9 cellular contexts compared by ENCODE assay signal in genomic region chr16:67447508-67448076, GRCh38. TPM values are rescaled to one million over a fixed set of nuclear protein-coding genes. Genes with fewer than 3 reads are reported as not detected.
A peak's percentile ranks its signal among the peaks of the same experiment; 100 is the strongest.
DNase-seq lines count a peak whose midpoint lies in the region; TF ChIP-seq lines count a peak whose summit lies in the region.
"Had no signal": no experiment of that assay in that cellular context is flagged by ENCODE, and none has a peak within 500 bp of the region (broad histone marks: within the 10 kb centered on the region; RNA-seq: fewer than 3 reads in every experiment).

No MANE protein-coding gene starts in this region.

- no peak overlapping the region for H3K4me3 ChIP-seq in GM06990 (replicated peaks; ENCODE audit: low read depth, low read length)
- H3K4me3 ChIP-seq in endodermal cell (ENCODE audit: low read length) = no peak overlapping the region
- H3K4me3 ChIP-seq in ovary = no peak overlapping the region
- H3K4me3 ChIP-seq in coronary artery = no peak overlapping the region

- TF ChIP-seq CTCF in GM06990 (IDR thresholded peaks at IDR 0.05; ENCODE audit: insufficient read depth, low read length, poor library complexity, severe bottlenecking) (peak; percentile 69), LNCAP (IDR thresholded peaks at IDR 0.05) (peak; percentile 41; the same call in 1 of the 2 replicates), endodermal cell (conservative IDR thresholded peaks at IDR 0.05) (peak; percentile 67), ovary (IDR thresholded peaks at IDR 0.05) (peak in 1 of 3 donors; percentile 29), glutamatergic neuron (IDR thresholded peaks at IDR 0.05; ENCODE audit: partially characterized antibody, unreplicated experiment) (no peak), coronary artery (IDR thresholded peaks at IDR 0.05) (no peak)

- H3K9me3 ChIP-seq in endodermal cell (ENCODE audit: control insufficient read depth, low read length) = no peaks in the 10 kb centered on the region
- no peaks in the 10 kb centered on the region for H3K9me3 ChIP-seq in ovary

- POLR2A ChIA-PET in activated CD4-positive, alpha-beta T cell treated with anti-CD3 and anti-CD28 coated beads, Interleukin-2, amount 10 ng/mL, durations not matched to agents 7 days and 5 days (lab: Charles Lee) = no interaction called here

- H3K9me3 Mint-ChIP-seq in activated CD4-positive, alpha-beta T cell treated with anti-CD3 and anti-CD28 coated beads, Interleukin-2, amount 10 ng/mL, durations not matched to agents 7 days and 5 days = no peaks in the 10 kb centered on the region
- H3K9me3 Mint-ChIP-seq in endodermal cell (no peaks in the 10 kb centered on the region), glutamatergic neuron (ENCODE audit: unreplicated experiment) (no peaks in the 10 kb centered on the region)

- H3K9ac ChIP-seq in endodermal cell (ENCODE audit: extremely low read depth, low read length, poor library complexity, severe bottlenecking) = no peak overlapping the region

- no peak for TF ChIP-seq EP300 in ovary (IDR thresholded peaks at IDR 0.05)

- peaks cover 45% of the 10 kb centered on the region for H3K36me3 ChIP-seq in GM06990 (ENCODE audit: control insufficient read depth, insufficient read depth, low read length)
- H3K36me3 ChIP-seq in endodermal cell (ENCODE audit: control insufficient read depth, insufficient read depth, low read length) = peaks cover 33% of the 10 kb centered on the region
- H3K36me3 ChIP-seq in ovary = no peaks in the 10 kb centered on the region

- no peak overlapping the region for H3K27ac ChIP-seq in endodermal cell (ENCODE audit: low read depth, low read length)
- H3K27ac ChIP-seq in ovary = peak overlapping the region; percentile 48 to 66
- no peak overlapping the region for H3K27ac ChIP-seq in coronary artery

- H3K27me3 Mint-ChIP-seq in activated CD4-positive, alpha-beta T cell treated with anti-CD3 and anti-CD28 coated beads, Interleukin-2, amount 10 ng/mL, durations not matched to agents 7 days and 5 days = no peaks in the 10 kb centered on the region
- no peaks in the 10 kb centered on the region for H3K27me3 Mint-ChIP-seq in endodermal cell (ENCODE audit: insufficient read depth)
- peaks cover 12% of the 10 kb centered on the region for H3K27me3 Mint-ChIP-seq in glutamatergic neuron (ENCODE audit: unreplicated experiment)

- intact Hi-C loops in ovary (cut with DNase I) = no loop called here

- DNase-seq in GM06990 (ENCODE audit: extremely low read depth, insufficient read length) (no peak), endodermal cell (peak; percentile 79), ovary (peak; percentile 71 to 82 (median 77)), glutamatergic neuron (no peak), coronary artery (ENCODE audit: low spot score) (no peak), NCI-H2029 (lab: John Stamatoyannopoulos, UW) (no peak)
- peak; percentile 80 for DNase-seq in activated CD4-positive, alpha-beta T cell treated with anti-CD3 and anti-CD28 coated beads, Interleukin-2, amount 10 ng/mL, durations not matched to agents 7 days and 5 days

- H3K4me3 Mint-ChIP-seq in activated CD4-positive, alpha-beta T cell treated with anti-CD3 and anti-CD28 coated beads, Interleukin-2, amount 10 ng/mL, durations not matched to agents 7 days and 5 days = no peak overlapping the region
- H3K4me3 Mint-ChIP-seq in endodermal cell (no peak overlapping the region), glutamatergic neuron (ENCODE audit: unreplicated experiment) (no peak overlapping the region)

- no peak for TF ChIP-seq POLR2A in ovary (IDR thresholded peaks at IDR 0.05)

- H3K27me3 ChIP-seq in GM06990 (replicated peaks; ENCODE audit: control insufficient read depth, insufficient read depth, low read length) (no peaks in the 10 kb centered on the region), endodermal cell (ENCODE audit: control insufficient read depth, insufficient read depth, low read length, poor library complexity, severe bottlenecking) (no peaks in the 10 kb centered on the region), ovary (no peaks in the 10 kb centered on the region)

- H3K4me1 ChIP-seq in endodermal cell (ENCODE audit: control insufficient read depth, insufficient read depth, low read length) (no peaks in the 10 kb centered on the region), ovary (ENCODE audit: insufficient read depth) (peaks cover 71% of the 10 kb centered on the region)

- CTCF ChIA-PET in activated CD4-positive, alpha-beta T cell treated with anti-CD3 and anti-CD28 coated beads, Interleukin-2, amount 10 ng/mL, durations not matched to agents 7 days and 5 days (lab: Charles Lee) = interaction anchor here (0.6 to 2.9 kb wide), 16 partner anchors 8 to 299 kb away, joined by 3 to 22 read pairs (median 4); partner anchors contain the start of genes ATP6V0D1, CARMIL2 and ZDHHC1

- H3K27ac Mint-ChIP-seq in activated CD4-positive, alpha-beta T cell treated with anti-CD3 and anti-CD28 coated beads, Interleukin-2, amount 10 ng/mL, durations not matched to agents 7 days and 5 days = no peak overlapping the region
- H3K27ac Mint-ChIP-seq in endodermal cell = no peak overlapping the region
- H3K27ac Mint-ChIP-seq in glutamatergic neuron (ENCODE audit: unreplicated experiment) = no peak overlapping the region

- peaks cover 6% of the 10 kb centered on the region for H3K4me1 Mint-ChIP-seq in activated CD4-positive, alpha-beta T cell treated with anti-CD3 and anti-CD28 coated beads, Interleukin-2, amount 10 ng/mL, durations not matched to agents 7 days and 5 days
- H3K4me1 Mint-ChIP-seq in endodermal cell (peaks cover 3% of the 10 kb centered on the region), glutamatergic neuron (ENCODE audit: low read depth, unreplicated experiment) (peaks cover 20% of the 10 kb centered on the region)

- peaks cover 3% of the 10 kb centered on the region for H3K36me3 Mint-ChIP-seq in activated CD4-positive, alpha-beta T cell treated with anti-CD3 and anti-CD28 coated beads, Interleukin-2, amount 10 ng/mL, durations not matched to agents 7 days and 5 days (ENCODE audit: low read depth)
- H3K36me3 Mint-ChIP-seq in endodermal cell (ENCODE audit: low read depth) (peaks cover 28% of the 10 kb centered on the region), glutamatergic neuron (ENCODE audit: unreplicated experiment) (no peaks in the 10 kb centered on the region)

- WGBS in endodermal cell (ENCODE audit: insufficient coverage in 1 of 2, insufficient read length in 1 of 2), 2 experiments = 89 to 93% methylated on average over 2 to 6 of the region's 6 CpGs
- 34 to 43% (median 38%) methylated on average over 6 of the region's 6 CpGs for WGBS in ovary, 3 donors

RNA-seq across cellular contexts. Expression of gene HSD11B2, which starts 16.7 kb away (rescaled TPM):
- not detected for total RNA-seq in activated CD4-positive, alpha-beta T cell treated with anti-CD3 and anti-CD28 coated beads, Interleukin-2, amount 10 ng/mL, durations not matched to agents 7 days and 5 days
- total RNA-seq in endodermal cell = 10 to 100 TPM; 10.4 to 14.7 TPM
- 11.9 TPM for polyA plus RNA-seq in endodermal cell (2013, experiment 1 of 2)
- 8.4 TPM for polyA plus RNA-seq in endodermal cell (2013, experiment 2 of 2)
- total RNA-seq in ovary = 10 to 100 TPM in 5 of 7 donors, 1 to 10 TPM in 2; 1.3 to 26.3 (median 17.1) TPM
- polyA plus RNA-seq in ovary = 1 to 10 TPM; 4.6 to 5.1 TPM
- total RNA-seq in glutamatergic neuron (ENCODE audit: unreplicated experiment) = 6.0 TPM

RNA-seq across cellular contexts. Expression of gene ZDHHC1, which starts 31.3 kb away (rescaled TPM):
- total RNA-seq in activated CD4-positive, alpha-beta T cell treated with anti-CD3 and anti-CD28 coated beads, Interleukin-2, amount 10 ng/mL, durations not matched to agents 7 days and 5 days = under 1 TPM; 0.22 to 0.29 TPM
- total RNA-seq in endodermal cell (10 to 100 TPM in 1 of 2 donors, 1 to 10 TPM in 1; 8.4 to 10.6 TPM), ovary (10 to 100 TPM; 17.3 to 45.5 (median 24.8) TPM), glutamatergic neuron (ENCODE audit: unreplicated experiment) (4.6 TPM)
- 7.8 TPM for polyA plus RNA-seq in endodermal cell (2013, experiment 1 of 2)
- polyA plus RNA-seq in endodermal cell (2013, experiment 2 of 2) = 6.0 TPM
- 10 to 100 TPM in 1 of 2 donors, 1 to 10 TPM in 1; 1.4 to 15.7 TPM for polyA plus RNA-seq in ovary

RNA-seq across cellular contexts. Expression of gene ATP6V0D1, which starts 33.4 kb away (rescaled TPM):
- 10 to 100 TPM; 52.1 to 60.3 TPM for total RNA-seq in activated CD4-positive, alpha-beta T cell treated with anti-CD3 and anti-CD28 coated beads, Interleukin-2, amount 10 ng/mL, durations not matched to agents 7 days and 5 days
- total RNA-seq in endodermal cell (10 to 100 TPM; 56.0 to 58.3 TPM), ovary (100 to 1,000 TPM in 1 of 7 donors, 10 to 100 TPM in 6; 35.8 to 113 (median 63.0) TPM), glutamatergic neuron (ENCODE audit: unreplicated experiment) (111 TPM)
- polyA plus RNA-seq in endodermal cell (2013, experiment 1 of 2) = 55.7 TPM
- 51.4 TPM for polyA plus RNA-seq in endodermal cell (2013, experiment 2 of 2)
- 10 to 100 TPM; 32.5 to 66.0 TPM for polyA plus RNA-seq in ovary

RNA-seq across cellular contexts. Expression of gene AGRP, which starts 35.8 kb away (rescaled TPM):
- not detected for total RNA-seq in activated CD4-positive, alpha-beta T cell treated with anti-CD3 and anti-CD28 coated beads, Interleukin-2, amount 10 ng/mL, durations not matched to agents 7 days and 5 days
- total RNA-seq in endodermal cell = not detected
- polyA plus RNA-seq in endodermal cell (2013, experiment 1 of 2) = not detected
- polyA plus RNA-seq in endodermal cell (2013, experiment 2 of 2) = not detected
- under 1 TPM in 2 of 7 donors, not detected in 5; 0.48 to 0.55 TPM for total RNA-seq in ovary
- under 1 TPM in 1 of 2 donors, not detected in 1; 0.11 TPM for polyA plus RNA-seq in ovary
- total RNA-seq in glutamatergic neuron (ENCODE audit: unreplicated experiment) = not detected

RNA-seq across cellular contexts. Expression of gene TPPP3, which starts 54.3 kb away (rescaled TPM):
- not detected for total RNA-seq in activated CD4-positive, alpha-beta T cell treated with anti-CD3 and anti-CD28 coated beads, Interleukin-2, amount 10 ng/mL, durations not matched to agents 7 days and 5 days
- total RNA-seq in endodermal cell = under 1 TPM; 0.64 to 0.73 TPM
- 29.7 TPM for polyA plus RNA-seq in endodermal cell (2013, experiment 1 of 2)
- polyA plus RNA-seq in endodermal cell (2013, experiment 2 of 2) = 19.5 TPM
- total RNA-seq in ovary = 100 to 1,000 TPM in 1 of 7 donors, 10 to 100 TPM in 4, 1 to 10 TPM in 2; 2.2 to 269 (median 10.9) TPM
- 10 to 100 TPM; 15.2 to 15.6 TPM for polyA plus RNA-seq in ovary
- total RNA-seq in glutamatergic neuron (ENCODE audit: unreplicated experiment) = 21.7 TPM
- total RNA-seq: activated CD8-positive, alpha-beta memory T cell treated with anti-CD3 and anti-CD28 coated beads for 36 hours had no signal

Comparison
In these comparisons a context has a peak if more than half of its experiments do, and no peak if none do; other contexts are left out.
1. DNase-seq: peak in activated CD4-positive, alpha-beta T cell treated with anti-CD3 and anti-CD28 coated beads, Interleukin-2, amount 10 ng/mL, durations not matched to agents 7 days and 5 days (single experiment), endodermal cell (single experiment) and ovary (5 of 5); none in GM06990 (single experiment), glutamatergic neuron (single experiment), coronary artery (single experiment) and NCI-H2029 (single experiment).
2. CTCF ChIP-seq: peak in GM06990 (single experiment), LNCAP (single experiment) and endodermal cell (single experiment); none in glutamatergic neuron (single experiment) and coronary artery (single experiment).
3. H3K27ac ChIP-seq: peak in ovary (2 of 2); none in endodermal cell (single experiment) and coronary artery (0 of 2).